12 cellular contexts compared by ENCODE assay signal in genomic region chr5:113292535-113292934, GRCh38.
DNase-seq lines count a peak whose midpoint lies in the region; ATAC-seq and TF ChIP-seq lines count a peak whose summit lies in the region.
"Had no signal": no experiment of that assay in that cellular context is flagged by ENCODE, and none has a peak within 500 bp of the region (broad histone marks: within the 10 kb centered on the region; RNA-seq: fewer than 3 reads in every experiment).

No MANE protein-coding gene starts in this region.

- H3K4me1 Mint-ChIP-seq in central memory CD8-positive, alpha-beta T cell = peaks cover 16% of the 10 kb centered on the region

- H3K9me3 Mint-ChIP-seq in central memory CD8-positive, alpha-beta T cell = no peaks in the 10 kb centered on the region

- intact Hi-C loops in left ventricle myocardium inferior (cut with micrococcal nuclease) (no loop called here), left cardiac atrium (cut with DNase I) (loop anchor here (5.0 to 10.0 kb wide), 3 partner anchors 85 to 208 kb away; no protein-coding TSS in a partner anchor), uterus (cut with DNase I; ENCODE audit: low total_unique reads) (no loop called here)

- no peak overlapping the region for H3K27ac Mint-ChIP-seq in central memory CD8-positive, alpha-beta T cell (ENCODE audit: low read depth)

- H3K36me3 ChIP-seq in left ventricle myocardium inferior (no peaks in the 10 kb centered on the region), mesodermal cell (ENCODE audit: control insufficient read depth, insufficient read depth, low read length) (no peaks in the 10 kb centered on the region), uterus (no peaks in the 10 kb centered on the region)

- TF ChIP-seq CTCF in left ventricle myocardium inferior (IDR thresholded peaks at IDR 0.05; ENCODE audit: borderline replicate concordance) (no peak), uterus (IDR thresholded peaks at IDR 0.05) (no peak)

- 25 to 46% methylated on average over 3 to 4 of the region's 4 CpGs for WGBS in mesodermal cell (ENCODE audit: insufficient coverage in 2 of 2), 2 experiments

- no peak for ATAC-seq in left cardiac atrium
- no peak for ATAC-seq in central memory CD8-positive, alpha-beta T cell (replicated peaks; ENCODE audit: extremely low read depth, poor library complexity, severe bottlenecking)
- no peak for ATAC-seq in HG03039 (IDR thresholded peaks at IDR 0.05; ENCODE audit: unreplicated experiment)
- ATAC-seq: body of pancreas, GM12878 had no signal

- no peak for DNase-seq in left ventricle myocardium inferior
- no peak for DNase-seq in left cardiac atrium
- no peak for DNase-seq in central memory CD8-positive, alpha-beta T cell (ENCODE audit: low spot score in 2 of 2)
- no peak for DNase-seq in uterus
- no peak for DNase-seq in NCI-H1092 (lab: John Stamatoyannopoulos, UW)
- DNase-seq in DMS153 treated with DMSO at 0.1 percent for 48 hours (lab: John Stamatoyannopoulos, UW; ENCODE audit: unreplicated experiment) = no peak
- DNase-seq: body of pancreas, NCI-H2107 had no signal

- H3K9me3 ChIP-seq in left ventricle myocardium inferior (replicated peaks) (no peaks in the 10 kb centered on the region), mesodermal cell (ENCODE audit: control insufficient read depth, low read length) (no peaks in the 10 kb centered on the region), uterus (no peaks in the 10 kb centered on the region)
- H3K9me3 ChIP-seq: body of pancreas had no signal

- H3K4me3 ChIP-seq in left ventricle myocardium inferior (peak overlapping the region; percentile 89), mesodermal cell (ENCODE audit: extremely low read depth, insufficient read depth, low read length, poor library complexity, severe bottlenecking) (peak overlapping the region; percentile 79), uterus (peak overlapping the region in 1 of 2 donors; percentile 97)
- H3K4me3 ChIP-seq: body of pancreas had no signal

- peaks cover 57% of the 10 kb centered on the region for H3K27me3 Mint-ChIP-seq in central memory CD8-positive, alpha-beta T cell

- H3K27ac ChIP-seq in left ventricle myocardium inferior (replicated peaks) = peak overlapping the region; percentile 97
- no peak overlapping the region for H3K27ac ChIP-seq in mesodermal cell (ENCODE audit: low read depth, low read length, severe bottlenecking)
- peak overlapping the region; percentile 93 to 97 for H3K27ac ChIP-seq in uterus
- H3K27ac ChIP-seq: body of pancreas, C4-2B had no signal

- H3K27me3 ChIP-seq in left ventricle myocardium inferior (ENCODE audit: low read depth) = no peaks in the 10 kb centered on the region
- H3K27me3 ChIP-seq in uterus = no peaks in the 10 kb centered on the region
- H3K27me3 ChIP-seq: body of pancreas had no signal

- peak overlapping the region; percentile 86 for H3K4me3 Mint-ChIP-seq in central memory CD8-positive, alpha-beta T cell

- H3K4me1 ChIP-seq in left ventricle myocardium inferior (peaks cover 68% of the 10 kb centered on the region), mesodermal cell (ENCODE audit: control insufficient read depth, insufficient read depth, low read length, poor library complexity, severe bottlenecking) (peaks cover 13% of the 10 kb centered on the region), uterus (peaks cover 0 to 4% of the 10 kb centered on the region in 2 donors)

- TF ChIP-seq POLR2A in uterus (IDR thresholded peaks at IDR 0.05) = no peak

- peaks cover 3% of the 10 kb centered on the region for H3K36me3 Mint-ChIP-seq in central memory CD8-positive, alpha-beta T cell (ENCODE audit: insufficient read depth)

Comparison
In these comparisons a context has a peak if more than half of its experiments do, and no peak if none do; other contexts are left out.
1. intact Hi-C loops: an anchor here in left cardiac atrium (5.0 to 10.0 kb wide); none called in left ventricle myocardium inferior and uterus.